1 cellular context compared by ENCODE assay signal in genomic region chr10:119272736-119273135, GRCh38.
TF ChIP-seq lines count a peak whose summit lies in the region.

No MANE protein-coding gene starts in this region.

TF ChIP-seq in GM23338, 12 proteins besides CTCF, POLR2A, EP300 and RAD21 (continued from another document):
- TF ChIP-seq ZNF462 (CRISPR knock-in tag; IDR thresholded peaks at IDR 0.05): no peak
- TF ChIP-seq ZNF114 (CRISPR knock-in tag; IDR thresholded peaks at IDR 0.05): no peak
- TF ChIP-seq REST (IDR thresholded peaks at IDR 0.05; ENCODE audit: unreplicated experiment): no peak
- no peak for TF ChIP-seq EZH2 (IDR thresholded peaks at IDR 0.05; ENCODE audit: low read depth, unreplicated experiment)
- no peak for TF ChIP-seq POLR2AphosphoS5 (IDR thresholded peaks at IDR 0.05; ENCODE audit: low read depth)
- TF ChIP-seq JUNB (IDR thresholded peaks at IDR 0.05; ENCODE audit: unreplicated experiment): no peak
- no peak for TF ChIP-seq ETS1 (IDR thresholded peaks at IDR 0.05)
- no peak for TF ChIP-seq STAT1 (IDR thresholded peaks at IDR 0.05; ENCODE audit: unreplicated experiment)
- TF ChIP-seq NANOG (IDR thresholded peaks at IDR 0.05; ENCODE audit: borderline replicate concordance): no peak
- no peak for TF ChIP-seq ZNF331 (CRISPR knock-in tag; IDR thresholded peaks at IDR 0.05; ENCODE audit: low read depth)
- no peak for TF ChIP-seq EZH2phosphoT487 (IDR thresholded peaks at IDR 0.05; ENCODE audit: unreplicated experiment)
